Comparison of ENCODE assay signal across 1 cellular context in genomic region chr17:15268465-15268864, GRCh38.
TF ChIP-seq lines count a peak whose summit lies in the region.

No MANE protein-coding gene starts in this region.

TF ChIP-seq in HEK293, 187 proteins besides CTCF, POLR2A, EP300 and RAD21:
- TF ChIP-seq, protein P1, sequence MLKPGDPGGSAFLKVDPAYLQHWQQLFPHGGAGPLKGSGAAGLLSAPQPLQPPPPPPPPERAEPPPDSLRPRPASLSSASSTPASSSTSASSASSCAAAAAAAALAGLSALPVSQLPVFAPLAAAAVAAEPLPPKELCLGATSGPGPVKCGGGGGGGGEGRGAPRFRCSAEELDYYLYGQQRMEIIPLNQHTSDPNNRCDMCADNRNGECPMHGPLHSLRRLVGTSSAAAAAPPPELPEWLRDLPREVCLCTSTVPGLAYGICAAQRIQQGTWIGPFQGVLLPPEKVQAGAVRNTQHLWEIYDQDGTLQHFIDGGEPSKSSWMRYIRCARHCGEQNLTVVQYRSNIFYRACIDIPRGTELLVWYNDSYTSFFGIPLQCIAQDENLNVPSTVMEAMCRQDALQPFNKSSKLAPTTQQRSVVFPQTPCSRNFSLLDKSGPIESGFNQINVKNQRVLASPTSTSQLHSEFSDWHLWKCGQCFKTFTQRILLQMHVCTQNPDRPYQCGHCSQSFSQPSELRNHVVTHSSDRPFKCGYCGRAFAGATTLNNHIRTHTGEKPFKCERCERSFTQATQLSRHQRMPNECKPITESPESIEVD (tag by site-specific recombination; IDR thresholded peaks at IDR 0.05), result no peak
- no peak for TF ChIP-seq ZNF513 (tag by site-specific recombination; IDR thresholded peaks at IDR 0.05)
- TF ChIP-seq ZNF366 (tag by site-specific recombination; conservative IDR thresholded peaks at IDR 0.05), result peak; percentile 80; the same call in 1 of the 2 replicates
- TF ChIP-seq ZXDB (tag by site-specific recombination; IDR thresholded peaks at IDR 0.05), result no peak
- no peak for TF ChIP-seq ZNF48 (tag by site-specific recombination; IDR thresholded peaks at IDR 0.05)
- no peak for TF ChIP-seq ELK4 (IDR thresholded peaks at IDR 0.05; ENCODE audit: borderline replicate concordance, low read depth, low read length)
- no peak for TF ChIP-seq ZNF518A (tag by site-specific recombination; conservative IDR thresholded peaks at IDR 0.05; ENCODE audit: low read depth)
